In genomic region chr19:29690842-29691241, GRCh38 we compare ENCODE assay signal across 8 cellular contexts. TPM values are rescaled to one million over a fixed set of nuclear protein-coding genes. Genes with fewer than 3 reads are reported as not detected.
DNase-seq lines count a peak whose midpoint lies in the region; ATAC-seq and TF ChIP-seq lines count a peak whose summit lies in the region.

No MANE protein-coding gene starts in this region.

- H3K27ac Mint-ChIP-seq in activated CD4-positive, alpha-beta T cell treated with anti-CD3 and anti-CD28 coated beads, Interleukin-2, amount 10 ng/mL, durations not matched to agents 24 days and 14 days = peak overlapping the region; percentile 71

- TF ChIP-seq CTCF in LNCaP clone FGC (IDR thresholded peaks at IDR 0.05; ENCODE audit: control insufficient read depth, extremely low read depth, insufficient read depth) = peak; percentile 21; the same call in 1 of the 2 replicates

- ATAC-seq in HG03280 (IDR thresholded peaks at IDR 0.05; ENCODE audit: unreplicated experiment) = no peak

- peaks cover 45% of the 10 kb centered on the region for H3K4me1 Mint-ChIP-seq in activated CD4-positive, alpha-beta T cell treated with anti-CD3 and anti-CD28 coated beads, Interleukin-2, amount 10 ng/mL, durations not matched to agents 24 days and 14 days

- H3K27me3 Mint-ChIP-seq in activated CD4-positive, alpha-beta T cell treated with anti-CD3 and anti-CD28 coated beads, Interleukin-2, amount 10 ng/mL, durations not matched to agents 24 days and 14 days = no peaks in the 10 kb centered on the region

- H3K9me3 Mint-ChIP-seq in activated CD4-positive, alpha-beta T cell treated with anti-CD3 and anti-CD28 coated beads, Interleukin-2, amount 10 ng/mL, durations not matched to agents 24 days and 14 days = no peaks in the 10 kb centered on the region

- no peak overlapping the region for H3K4me3 ChIP-seq in LNCaP clone FGC (ENCODE audit: low read depth, low read length)

- H3K36me3 Mint-ChIP-seq in activated CD4-positive, alpha-beta T cell treated with anti-CD3 and anti-CD28 coated beads, Interleukin-2, amount 10 ng/mL, durations not matched to agents 24 days and 14 days (ENCODE audit: low read depth) = peaks cover 9% of the 10 kb centered on the region

- intact Hi-C loops in activated CD4-positive, alpha-beta T cell treated with anti-CD3 and anti-CD28 coated beads, Interleukin-2, amount 10 ng/mL, durations not matched to agents 24 days and 14 days (cut with micrococcal nuclease) = loop anchor here (1.0 kb wide), 3 partner anchors 18 to 81 kb away; no protein-coding TSS in a partner anchor

- DNase-seq in NCI-H82 (lab: John Stamatoyannopoulos, UW) (peak; percentile 72), NCI-H82 treated with DMSO at 0.1 percent for 48 hours (lab: John Stamatoyannopoulos, UW; ENCODE audit: unreplicated experiment) (no peak), LNCaP clone FGC (ENCODE audit: low read depth) (no peak), fibroblast of peridontal ligament (ENCODE audit: extremely low read depth) (peak; percentile 43), pons (ENCODE audit: low spot score) (no peak)
- peak; percentile 90 for DNase-seq in activated CD4-positive, alpha-beta T cell treated with anti-CD3 and anti-CD28 coated beads, Interleukin-2, amount 10 ng/mL, durations not matched to agents 24 days and 14 days
- DNase-seq in stimulated activated CD4-positive, alpha-beta T cell treated with anti-CD3 and anti-CD28 coated beads, Interleukin-12 subunit alpha, Interleukin-12 subunit beta, amount 100 ng/mL, for 48 hours (ENCODE audit: low read depth in 2 of 3, low spot score in 1 of 3) = peak in 2 of 3 donors; percentile 33 to 72

- H3K4me3 Mint-ChIP-seq in activated CD4-positive, alpha-beta T cell treated with anti-CD3 and anti-CD28 coated beads, Interleukin-2, amount 10 ng/mL, durations not matched to agents 24 days and 14 days = no peak overlapping the region

RNA-seq across cellular contexts. Expression of gene C19orf12, which starts 24.2 kb away (rescaled TPM):
- 41.4 and 41.6 TPM in 2 replicates for total RNA-seq in activated CD4-positive, alpha-beta T cell treated with anti-CD3 and anti-CD28 coated beads, Interleukin-2, amount 10 ng/mL, durations not matched to agents 24 days and 14 days

RNA-seq across cellular contexts. Expression of gene PLEKHF1, which starts 25.6 kb away (rescaled TPM):
- total RNA-seq in activated CD4-positive, alpha-beta T cell treated with anti-CD3 and anti-CD28 coated beads, Interleukin-2, amount 10 ng/mL, durations not matched to agents 24 days and 14 days = 24.0 and 26.7 TPM in 2 replicates

Comparison
In these comparisons a context has a peak if more than half of its experiments do, and no peak if none do; other contexts are left out.
1. DNase-seq: peak in NCI-H82 (single experiment), activated CD4-positive, alpha-beta T cell treated with anti-CD3 and anti-CD28 coated beads, Interleukin-2, amount 10 ng/mL, durations not matched to agents 24 days and 14 days (single experiment), fibroblast of peridontal ligament (single experiment) and stimulated activated CD4-positive, alpha-beta T cell treated with anti-CD3 and anti-CD28 coated beads, Interleukin-12 subunit alpha, Interleukin-12 subunit beta, amount 100 ng/mL, for 48 hours (2 of 3); none in NCI-H82 treated with DMSO at 0.1 percent for 48 hours (single experiment), LNCaP clone FGC (single experiment) and pons (single experiment).